Comparison of ENCODE assay signal across 24 cellular contexts in the genomic region with DNA sequence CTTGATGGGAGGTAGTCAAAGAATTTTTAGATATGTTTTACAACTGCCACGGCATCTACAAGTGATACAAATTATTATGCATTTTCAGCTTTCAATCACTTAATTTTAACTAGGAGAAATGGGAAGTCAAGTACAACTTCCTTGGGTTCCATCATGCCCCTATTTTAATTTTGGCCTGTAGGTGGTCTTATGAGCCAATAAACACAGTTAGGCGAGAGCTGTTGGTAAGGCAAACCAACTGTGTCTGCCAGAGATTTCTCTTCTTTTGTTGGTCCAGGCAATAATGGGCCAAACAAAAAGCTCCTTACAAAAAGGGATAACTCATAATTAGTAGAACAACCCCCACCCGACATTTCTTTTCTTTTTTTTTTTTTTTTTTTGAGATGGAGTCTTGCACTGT.
"Had no signal": no experiment of that assay in that cellular context is flagged by ENCODE, and none has a peak within 500 bp of the region (broad histone marks: within the 10 kb centered on the region; RNA-seq: fewer than 3 reads in every experiment).

No MANE protein-coding gene starts in this region.

- H3K27me3 ChIP-seq: brain microvascular endothelial cell, cardiac muscle cell, Peyer's patch had no signal

- DNase-seq: activated CD4-positive, alpha-beta memory T cell treated with anti-CD3 and anti-CD28 coated beads, Interleukin-2, amount 10 ng/mL, durations not matched to agents 7 days and 5 days; activated CD4-positive, alpha-beta T cell treated with anti-CD3 and anti-CD28 coated beads for 36 hours; activated CD4-positive, alpha-beta T cell treated with anti-CD3 and anti-CD28 coated beads, Interleukin-2, amount 50 U/mL, for 1 hour; activated gamma-delta T cell treated with Interleukin-2 at 50 U/mL for 16 hours; activated naive CD4-positive, alpha-beta T cell treated with anti-CD3 and anti-CD28 coated beads, Interleukin-2, amount 10 ng/mL, durations not matched to agents 7 days and 5 days; activated naive CD8-positive, alpha-beta T cell treated with anti-CD3 and anti-CD28 coated beads for 36 hours; activated T-cell treated with anti-CD3 and anti-CD28 coated beads for 4 hours; activated T-cell treated with anti-CD3 and anti-CD28 coated beads, Interleukin-2, amount 50 U/mL, for 72 hours; brain microvascular endothelial cell; Kasumi-1; NCI-H1092 treated with DMSO at 0.1 percent for 48 hours; NCI-H1436; NCI-H187 treated with DMSO at 0.1 percent for 48 hours; NCI-H2081 treated with DMSO at 0.1 percent for 48 hours; NCI-H446; NCI-H748 treated with DMSO at 0.1 percent for 48 hours; Peyer's patch; Right ventricle myocardium superior; T-cell; WERI-Rb-1 had no signal

- H3K9me3 ChIP-seq: Peyer's patch had no signal

- H3K27me3 Mint-ChIP-seq: activated naive CD4-positive, alpha-beta T cell treated with anti-CD3 and anti-CD28 coated beads, Interleukin-2, amount 10 ng/mL, durations not matched to agents 7 days and 5 days; activated naive CD8-positive, alpha-beta T cell treated with anti-CD3 and anti-CD28 coated beads for 36 hours had no signal

- ATAC-seq: activated CD4-positive, alpha-beta T cell treated with anti-CD3 and anti-CD28 coated beads for 36 hours; activated T-cell treated with anti-CD3 and anti-CD28 coated beads, Interleukin-2, amount 50 U/mL, for 72 hours; K562; T-cell had no signal

- H3K36me3 ChIP-seq: brain microvascular endothelial cell, cardiac muscle cell, Peyer's patch, WERI-Rb-1 had no signal

- H3K4me1 Mint-ChIP-seq: activated CD4-positive, alpha-beta memory T cell treated with anti-CD3 and anti-CD28 coated beads, Interleukin-2, amount 10 ng/mL, durations not matched to agents 7 days and 5 days; activated CD4-positive, alpha-beta T cell treated with anti-CD3 and anti-CD28 coated beads for 36 hours; activated naive CD4-positive, alpha-beta T cell treated with anti-CD3 and anti-CD28 coated beads, Interleukin-2, amount 10 ng/mL, durations not matched to agents 7 days and 5 days; activated naive CD8-positive, alpha-beta T cell treated with anti-CD3 and anti-CD28 coated beads for 36 hours; T-cell had no signal

- H3K4me1 ChIP-seq: Peyer's patch had no signal

- H3K4me3 ChIP-seq: cardiac muscle cell, K562, Peyer's patch had no signal

- H3K27ac ChIP-seq: brain microvascular endothelial cell, cardiac muscle cell, Peyer's patch, RWPE1, WERI-Rb-1 had no signal

- H3K4me3 Mint-ChIP-seq: activated CD4-positive, alpha-beta memory T cell treated with anti-CD3 and anti-CD28 coated beads, Interleukin-2, amount 10 ng/mL, durations not matched to agents 7 days and 5 days; activated CD4-positive, alpha-beta T cell treated with anti-CD3 and anti-CD28 coated beads for 36 hours; activated naive CD4-positive, alpha-beta T cell treated with anti-CD3 and anti-CD28 coated beads, Interleukin-2, amount 10 ng/mL, durations not matched to agents 7 days and 5 days; activated naive CD8-positive, alpha-beta T cell treated with anti-CD3 and anti-CD28 coated beads for 36 hours; activated T-cell treated with anti-CD3 and anti-CD28 coated beads, Interleukin-2, amount 50 U/mL, for 72 hours; T-cell had no signal

- H3K9me3 Mint-ChIP-seq: activated CD4-positive, alpha-beta memory T cell treated with anti-CD3 and anti-CD28 coated beads, Interleukin-2, amount 10 ng/mL, durations not matched to agents 7 days and 5 days; activated naive CD4-positive, alpha-beta T cell treated with anti-CD3 and anti-CD28 coated beads, Interleukin-2, amount 10 ng/mL, durations not matched to agents 7 days and 5 days; activated naive CD8-positive, alpha-beta T cell treated with anti-CD3 and anti-CD28 coated beads for 36 hours; activated T-cell treated with anti-CD3 and anti-CD28 coated beads, Interleukin-2, amount 50 U/mL, for 72 hours; activated T-helper 2 cell treated with anti-CD3 and anti-CD28 coated beads, Interferon-gamma antibody, Interleukin-2, Interleukin-4, amounts not matched to agents 10 μg/mL and 5 μg/mL and 100 μg/mL, durations not matched to agents 14 hours and 24 hours and 36 hours; T-cell had no signal

- H3K36me3 Mint-ChIP-seq: activated naive CD4-positive, alpha-beta T cell treated with anti-CD3 and anti-CD28 coated beads, Interleukin-2, amount 10 ng/mL, durations not matched to agents 7 days and 5 days; activated naive CD8-positive, alpha-beta T cell treated with anti-CD3 and anti-CD28 coated beads for 36 hours; T-cell had no signal

- H3K27ac Mint-ChIP-seq: activated CD4-positive, alpha-beta memory T cell treated with anti-CD3 and anti-CD28 coated beads, Interleukin-2, amount 10 ng/mL, durations not matched to agents 7 days and 5 days; activated CD4-positive, alpha-beta T cell treated with anti-CD3 and anti-CD28 coated beads for 36 hours; activated naive CD4-positive, alpha-beta T cell treated with anti-CD3 and anti-CD28 coated beads, Interleukin-2, amount 10 ng/mL, durations not matched to agents 7 days and 5 days; activated naive CD8-positive, alpha-beta T cell treated with anti-CD3 and anti-CD28 coated beads for 36 hours; activated T-cell treated with anti-CD3 and anti-CD28 coated beads, Interleukin-2, amount 50 U/mL, for 72 hours; activated T-helper 2 cell treated with anti-CD3 and anti-CD28 coated beads, Interferon-gamma antibody, Interleukin-2, Interleukin-4, amounts not matched to agents 10 μg/mL and 5 μg/mL and 100 μg/mL, durations not matched to agents 14 hours and 24 hours and 36 hours; T-cell had no signal
